In genomic region chr4:15381806-15382338, GRCh38 we compare ENCODE assay signal across 21 cellular contexts. TPM values are rescaled to one million over a fixed set of nuclear protein-coding genes. Genes with fewer than 3 reads are reported as not detected.
A peak's percentile ranks its signal among the peaks of the same experiment; 100 is the strongest.
DNase-seq lines count a peak whose midpoint lies in the region; ATAC-seq lines count a peak whose summit lies in the region.
"Had no signal": no experiment of that assay in that cellular context is flagged by ENCODE, and none has a peak within 500 bp of the region (broad histone marks: within the 10 kb centered on the region; RNA-seq: fewer than 3 reads in every experiment).

No MANE protein-coding gene starts in this region.

- H3K27me3 ChIP-seq in SJCRH30 (no peaks in the 10 kb centered on the region), endocrine pancreas (ENCODE audit: control insufficient read depth, insufficient read depth, low read length) (no peaks in the 10 kb centered on the region)
- H3K27me3 ChIP-seq: BLaER1 had no signal

- DNase-seq in Ammon's horn (ENCODE audit: low spot score) (peak; percentile 30), SJCRH30 (peak; percentile 7 to 62), superior temporal gyrus (ENCODE audit: extremely low spot score) (peak; percentile 40), HK-2 (ENCODE audit: unreplicated experiment) (no peak)
- DNase-seq in activated CD4-positive, alpha-beta T cell treated with anti-CD3 and anti-CD28 coated beads for 4 hours: no peak
- DNase-seq: AML-193; CD4-positive, alpha-beta memory T cell; DMS153; DMS79; GF-D8; GOT3; H7; HFFc6; IMR-90 had no signal

- H3K4me1 ChIP-seq in SJCRH30 (peaks cover 16% of the 10 kb centered on the region), endocrine pancreas (ENCODE audit: control insufficient read depth, insufficient read depth, low read length) (peaks cover 9% of the 10 kb centered on the region)
- H3K4me1 ChIP-seq: BLaER1 had no signal

- H3K9ac ChIP-seq in endocrine pancreas (ENCODE audit: control insufficient read depth, insufficient read depth, low read length): no peak overlapping the region
- H3K9ac ChIP-seq: BLaER1 had no signal

- H3K36me3 ChIP-seq in SJCRH30: no peaks in the 10 kb centered on the region
- no peaks in the 10 kb centered on the region for H3K36me3 ChIP-seq in endocrine pancreas (ENCODE audit: control insufficient read depth, insufficient read depth, low read length)
- H3K36me3 ChIP-seq: BLaER1 had no signal

- ATAC-seq in GM19463 (IDR thresholded peaks at IDR 0.05; ENCODE audit: unreplicated experiment): no peak
- ATAC-seq: A549, HCT116 had no signal

- H3K9me3 ChIP-seq in SJCRH30 (replicated peaks) (no peaks in the 10 kb centered on the region), endocrine pancreas (ENCODE audit: control insufficient read depth, low read length) (no peaks in the 10 kb centered on the region)
- H3K9me3 ChIP-seq: A549, BLaER1 had no signal

- H3K27ac ChIP-seq in SJCRH30: peak overlapping the region; percentile 24
- H3K27ac ChIP-seq: 22Rv1, A549, BLaER1 had no signal

- no peak overlapping the region for H3K4me3 ChIP-seq in SJCRH30
- H3K4me3 ChIP-seq in endocrine pancreas (ENCODE audit: control insufficient read depth, insufficient read depth, low read length): peak overlapping the region; percentile 23
- H3K4me3 ChIP-seq: A549, BLaER1 had no signal

RNA-seq across cellular contexts. Expression of gene C1QTNF7, which starts 46.0 kb away (rescaled TPM):
- total RNA-seq in SJCRH30 (2014; rRNA removed; shearing (Covaris generic)): not detected in 2 replicates
- total RNA-seq: CD4-positive, alpha-beta memory T cell; Daoy; H7 had no signal

Comparison
In these comparisons a context has a peak if more than half of its experiments do, and no peak if none do; other contexts are left out.
1. DNase-seq: peak in Ammon's horn (single experiment), SJCRH30 (2 of 2) and superior temporal gyrus (single experiment); none in activated CD4-positive, alpha-beta T cell treated with anti-CD3 and anti-CD28 coated beads for 4 hours (0 of 2) and HK-2 (single experiment).